In genomic region chr9:133505186-133505830, GRCh38 we compare ENCODE assay signal across 1 cellular context.
TF ChIP-seq lines count a peak whose summit lies in the region.

No MANE protein-coding gene starts in this region.

TF ChIP-seq in K562, 482 proteins besides CTCF, POLR2A, EP300 and RAD21:
- no peak for TF ChIP-seq MAX (CRISPR knock-in tag; IDR thresholded peaks at IDR 0.05)
- peak; percentile 20; the same call in 1 of the 2 replicates for TF ChIP-seq SPI1 (IDR thresholded peaks at IDR 0.05; ENCODE audit: borderline replicate concordance, low read depth, low read length)
TF ChIP-seq in K562: peak in this region for 1.
